ENCODE assay signal across 9 cellular contexts in the genomic region with DNA sequence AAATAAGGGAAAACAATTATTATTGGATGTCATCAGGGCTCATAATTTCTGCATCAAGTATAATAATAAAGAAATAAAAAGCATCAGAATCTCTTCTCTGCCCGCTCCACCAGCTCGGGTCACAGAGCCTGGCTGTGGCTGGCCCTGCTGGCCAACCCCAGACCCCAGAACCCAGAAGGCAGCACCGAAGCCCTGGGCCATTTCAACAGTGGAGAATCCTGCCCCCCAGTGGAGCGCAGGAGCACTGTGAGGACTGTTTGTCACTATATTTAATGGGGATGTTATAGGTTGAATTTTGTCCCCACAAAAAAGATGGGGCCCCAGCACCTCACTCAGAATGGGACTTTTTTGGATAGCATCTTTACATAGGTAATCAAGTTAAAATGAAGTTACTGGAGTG. TPM values are rescaled to one million over a fixed set of nuclear protein-coding genes. Genes with fewer than 3 reads are reported as not detected.
DNase-seq lines count a peak whose midpoint lies in the region; ATAC-seq lines count a peak whose summit lies in the region.
"Had no signal": no experiment of that assay in that cellular context is flagged by ENCODE, and none has a peak within 500 bp of the region (broad histone marks: within the 10 kb centered on the region; RNA-seq: fewer than 3 reads in every experiment).

No MANE protein-coding gene starts in this region.

- H3K27me3 ChIP-seq in right cardiac atrium (ENCODE audit: control insufficient read depth, insufficient read depth), result no peaks in the 10 kb centered on the region

- WGBS in right cardiac atrium, result 65% methylated on average over 4 of the region's 4 CpGs

- H3K27ac ChIP-seq in right cardiac atrium (ENCODE audit: low read length) (peak overlapping the region; percentile 63), temporal lobe (ENCODE audit: low read depth, low read length) (peak overlapping the region; percentile 82)

- no peak for DNase-seq in activated CD4-positive, alpha-beta T cell treated with anti-CD3 and anti-CD28 coated beads, Interleukin-2, amount 10 ng/mL, durations not matched to agents 24 days and 14 days
- no peak for DNase-seq in activated CD4-positive, alpha-beta T cell treated with anti-CD3 and anti-CD28 coated beads, Interleukin-2, amount 50 U/mL, for 1 hour
- DNase-seq in right cardiac atrium, result no peak
- no peak for DNase-seq in posterior vena cava (ENCODE audit: low spot score)

- intact Hi-C loops in activated CD4-positive, alpha-beta T cell treated with anti-CD3 and anti-CD28 coated beads, Interleukin-2, amount 10 ng/mL, durations not matched to agents 24 days and 14 days (cut with micrococcal nuclease), result loop anchor here (5.0 kb wide), 1 partner anchor 117 kb away; no protein-coding TSS in a partner anchor
- intact Hi-C loops in right cardiac atrium (cut with DNase I), result no loop called here
- intact Hi-C loops in posterior vena cava (cut with DNase I), result no loop called here

- peaks cover 36% of the 10 kb centered on the region for H3K36me3 Mint-ChIP-seq in activated CD4-positive, alpha-beta T cell treated with anti-CD3 and anti-CD28 coated beads, Interleukin-2, amount 10 ng/mL, durations not matched to agents 24 days and 14 days (ENCODE audit: low read depth)
- H3K36me3 Mint-ChIP-seq in activated T-helper 17 cell treated with anti-CD3 and anti-CD28 coated beads, Interleukin-2, amount 50 U/mL, for 72 hours (ENCODE audit: low read depth), result peaks cover 40% of the 10 kb centered on the region

- H3K4me3 Mint-ChIP-seq in activated CD4-positive, alpha-beta T cell treated with anti-CD3 and anti-CD28 coated beads, Interleukin-2, amount 10 ng/mL, durations not matched to agents 24 days and 14 days, result peak overlapping the region; percentile 8
- H3K4me3 Mint-ChIP-seq in activated T-helper 17 cell treated with anti-CD3 and anti-CD28 coated beads, Interleukin-2, amount 50 U/mL, for 72 hours, result no peak overlapping the region
- H3K4me3 Mint-ChIP-seq: activated naive CD8-positive, alpha-beta T cell had no signal

- H3K9me3 Mint-ChIP-seq in activated CD4-positive, alpha-beta T cell treated with anti-CD3 and anti-CD28 coated beads, Interleukin-2, amount 10 ng/mL, durations not matched to agents 24 days and 14 days, result peaks cover 3% of the 10 kb centered on the region
- no peaks in the 10 kb centered on the region for H3K9me3 Mint-ChIP-seq in activated T-helper 17 cell treated with anti-CD3 and anti-CD28 coated beads, Interleukin-2, amount 50 U/mL, for 72 hours

- no peaks in the 10 kb centered on the region for H3K27me3 Mint-ChIP-seq in activated CD4-positive, alpha-beta T cell treated with anti-CD3 and anti-CD28 coated beads, Interleukin-2, amount 10 ng/mL, durations not matched to agents 24 days and 14 days
- no peaks in the 10 kb centered on the region for H3K27me3 Mint-ChIP-seq in activated T-helper 17 cell treated with anti-CD3 and anti-CD28 coated beads, Interleukin-2, amount 50 U/mL, for 72 hours
- H3K27me3 Mint-ChIP-seq: activated naive CD8-positive, alpha-beta T cell had no signal

- H3K9me3 ChIP-seq in right cardiac atrium (ENCODE audit: control insufficient read depth, low read length), result no peaks in the 10 kb centered on the region

- H3K4me1 Mint-ChIP-seq in activated CD4-positive, alpha-beta T cell treated with anti-CD3 and anti-CD28 coated beads, Interleukin-2, amount 10 ng/mL, durations not matched to agents 24 days and 14 days, result peaks cover 39% of the 10 kb centered on the region
- H3K4me1 Mint-ChIP-seq in activated T-helper 17 cell treated with anti-CD3 and anti-CD28 coated beads, Interleukin-2, amount 50 U/mL, for 72 hours, result peaks cover 11% of the 10 kb centered on the region

- H3K4me1 ChIP-seq in right cardiac atrium (ENCODE audit: control insufficient read depth, insufficient read depth, low read length), result no peaks in the 10 kb centered on the region

- H3K27ac Mint-ChIP-seq in activated CD4-positive, alpha-beta T cell treated with anti-CD3 and anti-CD28 coated beads, Interleukin-2, amount 10 ng/mL, durations not matched to agents 24 days and 14 days, result peak overlapping the region; percentile 31
- peak overlapping the region; percentile 20 for H3K27ac Mint-ChIP-seq in activated T-helper 17 cell treated with anti-CD3 and anti-CD28 coated beads, Interleukin-2, amount 50 U/mL, for 72 hours
- H3K27ac Mint-ChIP-seq: activated naive CD8-positive, alpha-beta T cell had no signal

- no peak overlapping the region for H3K4me3 ChIP-seq in right cardiac atrium (ENCODE audit: low read length)

- no peak for ATAC-seq in activated T-helper 17 cell treated with anti-CD3 and anti-CD28 coated beads, Interleukin-2, amount 50 U/mL, for 72 hours (replicated peaks)
- ATAC-seq in right cardiac atrium (peak in 1 of 2 donors; percentile 60), HG03175 (IDR thresholded peaks at IDR 0.05; ENCODE audit: unreplicated experiment) (no peak), GM21528 (IDR thresholded peaks at IDR 0.05; ENCODE audit: low FRiP score, unreplicated experiment) (no peak)

RNA-seq across cellular contexts. Expression of a gene that starts 27.3 kb away (rescaled TPM):
- total RNA-seq in activated CD4-positive, alpha-beta T cell treated with anti-CD3 and anti-CD28 coated beads, Interleukin-2, amount 10 ng/mL, durations not matched to agents 24 days and 14 days, result 33.3 and 35.1 TPM in 2 replicates
- 10 to 100 TPM; 19.5 to 36.1 TPM for total RNA-seq in activated T-helper 17 cell treated with anti-CD3 and anti-CD28 coated beads, Interleukin-2, amount 50 U/mL, for 72 hours
- 10 to 100 TPM; 10.6 to 11.9 (median 11.6) TPM for total RNA-seq in right cardiac atrium
- polyA plus RNA-seq in right cardiac atrium, result 5.2 TPM
- 30.0 TPM for total RNA-seq in temporal lobe
- 10 to 100 TPM; 12.2 to 14.8 TPM for total RNA-seq in posterior vena cava

RNA-seq across cellular contexts. Expression of a gene that starts 33.5 kb away (rescaled TPM):
- not detected in 2 replicates for total RNA-seq in activated CD4-positive, alpha-beta T cell treated with anti-CD3 and anti-CD28 coated beads, Interleukin-2, amount 10 ng/mL, durations not matched to agents 24 days and 14 days
- under 1 TPM in 1 of 2 donors, not detected in 1; 0.13 TPM for total RNA-seq in activated T-helper 17 cell treated with anti-CD3 and anti-CD28 coated beads, Interleukin-2, amount 50 U/mL, for 72 hours
- total RNA-seq in right cardiac atrium (not detected), temporal lobe (0.49 TPM), posterior vena cava (not detected)
- polyA plus RNA-seq in right cardiac atrium, result not detected
